ENCODE assay signal across 16 cellular contexts in genomic region chr9:88976186-88976887, GRCh38. TPM values are rescaled to one million over a fixed set of nuclear protein-coding genes. Genes with fewer than 3 reads are reported as not detected.
A peak's percentile ranks its signal among the peaks of the same experiment; 100 is the strongest.
DNase-seq lines count a peak whose midpoint lies in the region; ATAC-seq and TF ChIP-seq lines count a peak whose summit lies in the region.
"Had no signal": no experiment of that assay in that cellular context is flagged by ENCODE, and none has a peak within 500 bp of the region (broad histone marks: within the 10 kb centered on the region; RNA-seq: fewer than 3 reads in every experiment).

No MANE protein-coding gene starts in this region.

- H3K9me2 ChIP-seq in OCI-LY1 (ENCODE audit: low read depth, low read length) = no peaks in the 10 kb centered on the region

- H3K9ac ChIP-seq in OCI-LY1 (ENCODE audit: low read length) = peak overlapping the region; percentile 58

- H3K27me3 Mint-ChIP-seq in activated T-helper 17 cell treated with anti-CD3 and anti-CD28 coated beads, Interleukin-2, amount 50 U/mL, for 72 hours = peaks cover 12% of the 10 kb centered on the region
- peaks cover 2% of the 10 kb centered on the region for H3K27me3 Mint-ChIP-seq in nephron progenitor cell (ENCODE audit: low read depth, poor library complexity)

- H3K9me3 ChIP-seq in OCI-LY1 (ENCODE audit: low read length) (0 out of 2 replicates have a peak, but pooled peaks cover 4% of the 10 kb centered on the region), WERI-Rb-1 (ENCODE audit: severe bottlenecking) (no peaks in the 10 kb centered on the region)

- no peaks in the 10 kb centered on the region for H4K20me1 ChIP-seq in OCI-LY1 (ENCODE audit: insufficient read depth, low read length)

- no peaks in the 10 kb centered on the region for H3K27me3 ChIP-seq in OCI-LY1 (ENCODE audit: insufficient read depth, low read length)
- no peaks in the 10 kb centered on the region for H3K27me3 ChIP-seq in WERI-Rb-1 (ENCODE audit: insufficient read depth, low read depth, severe bottlenecking)

- TF ChIP-seq CTCF in OCI-LY1 (IDR thresholded peaks at IDR 0.05; ENCODE audit: low read length) = no peak
- no peak for TF ChIP-seq CTCF in nephron progenitor cell (IDR thresholded peaks at IDR 0.05)
- TF ChIP-seq CTCF in WERI-Rb-1 (IDR thresholded peaks at IDR 0.05; ENCODE audit: low read depth, low read length) = no peak

- peak overlapping the region; percentile 46 for H3K27ac ChIP-seq in OCI-LY1 (ENCODE audit: low read depth, low read length, poor library complexity, severe bottlenecking)
- H3K27ac ChIP-seq in WERI-Rb-1 = no peak overlapping the region

- no peaks in the 10 kb centered on the region for H3F3A ChIP-seq in OCI-LY1 (ENCODE audit: insufficient read depth, low read length)

- no peaks in the 10 kb centered on the region for H3K36me3 ChIP-seq in OCI-LY1 (ENCODE audit: insufficient read depth, low read length)
- H3K36me3 ChIP-seq in WERI-Rb-1 = no peaks in the 10 kb centered on the region

- H3K4me3 Mint-ChIP-seq in activated T-helper 17 cell treated with anti-CD3 and anti-CD28 coated beads, Interleukin-2, amount 50 U/mL, for 72 hours = no peak overlapping the region
- H3K4me3 Mint-ChIP-seq in nephron progenitor cell = no peak overlapping the region
- H3K4me3 Mint-ChIP-seq: CD4-positive, CD25-positive, alpha-beta regulatory T cell; H9 had no signal

- DNase-seq in activated CD8-positive, alpha-beta memory T cell treated with anti-CD3 and anti-CD28 coated beads for 24 hours = peak; percentile 46
- no peak for DNase-seq in activated CD8-positive, alpha-beta memory T cell treated with anti-CD3 and anti-CD28 coated beads, Interleukin-2, amount 50 U/mL, for 4 hours
- no peak for DNase-seq in nephron progenitor cell
- DNase-seq in WERI-Rb-1 = no peak
- no peak for DNase-seq in COR-L47 (lab: John Stamatoyannopoulos, UW)
- DNase-seq: Calu3; CD4-positive, CD25-positive, alpha-beta regulatory T cell; H9; NCI-H1436 treated with DMSO at 0.1 percent for 48 hours; NCI-H345; NCI-H69; NK-92 treated with Interleukin-12 subunit alpha and Interleukin-12 subunit beta, amount 100 ng/mL, for 24 hours had no signal

- peak overlapping the region; percentile 13 for H3K4me2 ChIP-seq in OCI-LY1 (ENCODE audit: low read length)

- H2AFZ ChIP-seq in OCI-LY1 (ENCODE audit: low read length) = peak overlapping the region; percentile 63; the same call in 1 of the 2 replicates

- ATAC-seq in activated T-helper 17 cell treated with anti-CD3 and anti-CD28 coated beads, Interleukin-2, amount 50 U/mL, for 72 hours (replicated peaks) = peak; percentile 64
- ATAC-seq: K562 had no signal

- peaks cover 7% of the 10 kb centered on the region for H3K4me1 Mint-ChIP-seq in activated T-helper 17 cell treated with anti-CD3 and anti-CD28 coated beads, Interleukin-2, amount 50 U/mL, for 72 hours
- peaks cover 23% of the 10 kb centered on the region for H3K4me1 Mint-ChIP-seq in nephron progenitor cell
- H3K4me1 Mint-ChIP-seq: CD4-positive, CD25-positive, alpha-beta regulatory T cell had no signal

- no peaks in the 10 kb centered on the region for H3K9me3 Mint-ChIP-seq in activated T-helper 17 cell treated with anti-CD3 and anti-CD28 coated beads, Interleukin-2, amount 50 U/mL, for 72 hours
- H3K9me3 Mint-ChIP-seq in nephron progenitor cell = peaks cover 19% of the 10 kb centered on the region
- H3K9me3 Mint-ChIP-seq: CD4-positive, CD25-positive, alpha-beta regulatory T cell had no signal

- no peak overlapping the region for H3K27ac Mint-ChIP-seq in activated T-helper 17 cell treated with anti-CD3 and anti-CD28 coated beads, Interleukin-2, amount 50 U/mL, for 72 hours
- peak overlapping the region; percentile 17 for H3K27ac Mint-ChIP-seq in nephron progenitor cell
- H3K27ac Mint-ChIP-seq: H9 had no signal

- no peaks in the 10 kb centered on the region for H3K79me2 ChIP-seq in OCI-LY1 (ENCODE audit: insufficient read depth, low read length)

- peaks cover 28% of the 10 kb centered on the region for H3K4me1 ChIP-seq in OCI-LY1 (ENCODE audit: insufficient read depth, low read length, severe bottlenecking)

- H3K36me3 Mint-ChIP-seq in activated T-helper 17 cell treated with anti-CD3 and anti-CD28 coated beads, Interleukin-2, amount 50 U/mL, for 72 hours (ENCODE audit: low read depth) = no peaks in the 10 kb centered on the region
- H3K36me3 Mint-ChIP-seq in nephron progenitor cell (ENCODE audit: low read depth) = peaks cover 5% of the 10 kb centered on the region
- H3K36me3 Mint-ChIP-seq: CD4-positive, CD25-positive, alpha-beta regulatory T cell had no signal

- H3K4me3 ChIP-seq in OCI-LY1 (ENCODE audit: low read depth, low read length, poor library complexity, severe bottlenecking) (peak overlapping the region; percentile 17), WERI-Rb-1 (ENCODE audit: low read depth, low read length) (no peak overlapping the region)
- H3K4me3 ChIP-seq: K562 had no signal

RNA-seq across cellular contexts. Expression of gene S1PR3, which starts 14.9 kb away (rescaled TPM):
- not detected for total RNA-seq in activated T-helper 17 cell treated with anti-CD3 and anti-CD28 coated beads, Interleukin-2, amount 50 U/mL, for 72 hours
- total RNA-seq: CD4-positive, CD25-positive, alpha-beta regulatory T cell; G401 had no signal
